15 cellular contexts compared by ENCODE assay signal in genomic region chr2:9033385-9034175, GRCh38. TPM values are rescaled to one million over a fixed set of nuclear protein-coding genes. Genes with fewer than 3 reads are reported as not detected.
A peak's percentile ranks its signal among the peaks of the same experiment; 100 is the strongest.
DNase-seq lines count a peak whose midpoint lies in the region; ATAC-seq and TF ChIP-seq lines count a peak whose summit lies in the region.
"Had no signal": no experiment of that assay in that cellular context is flagged by ENCODE, and none has a peak within 500 bp of the region (broad histone marks: within the 10 kb centered on the region; RNA-seq: fewer than 3 reads in every experiment).

No MANE protein-coding gene starts in this region.

- H3K4me1 ChIP-seq in BLaER1 (peaks cover 24% of the 10 kb centered on the region), GM23248 (ENCODE audit: insufficient read depth) (peaks cover 11% of the 10 kb centered on the region)
- H3K4me1 ChIP-seq: vagina had no signal

- H3K4me2 ChIP-seq in BLaER1 (peak overlapping the region; percentile 15; the same call in 1 of the 2 replicates), GM23248 (ENCODE audit: unreplicated experiment) (no peak overlapping the region)

- H3K4me3 ChIP-seq in BLaER1, result no peak overlapping the region
- H3K4me3 ChIP-seq in GM23248, result no peak overlapping the region
- H3K4me3 ChIP-seq in choroid plexus epithelial cell (ENCODE audit: low read depth, low read length), result no peak overlapping the region
- H3K4me3 ChIP-seq: vagina had no signal

- in situ Hi-C loops in GM23248 (cut with MboI), result no loop called here

- DNase-seq in GM23248, result peak; percentile 12
- peak; percentile 92 for DNase-seq in NCI-H82 (lab: John Stamatoyannopoulos, UW)
- DNase-seq in choroid plexus epithelial cell (ENCODE audit: low read depth), result peak; percentile 41
- DNase-seq in A172 (ENCODE audit: low spot score), result no peak
- no peak for DNase-seq in NCI-H2029 treated with DMSO at 0.1 percent for 48 hours (lab: John Stamatoyannopoulos, UW)
- DNase-seq in Right ventricle myocardium inferior (ENCODE audit: missing footprints), result no peak
- DNase-seq: activated naive CD4-positive, alpha-beta T cell treated with Interleukin-2 at 50 U/mL for 16 hours; foreskin keratinocyte; immature natural killer cell; NCI-H526; nucleus accumbens; stimulated activated naive CD8-positive, alpha-beta T cell treated with anti-CD3 and anti-CD28 coated beads, Interleukin-15, Interleukin-2, amounts not matched to agents 100 U/mL and 50 U/mL, for 24 hours had no signal

- H3K27me3 ChIP-seq in BLaER1 (no peaks in the 10 kb centered on the region), GM23248 (replicated peaks; ENCODE audit: insufficient read depth) (no peaks in the 10 kb centered on the region)
- H3K27me3 ChIP-seq: foreskin keratinocyte, vagina had no signal

- TF ChIP-seq CTCF in choroid plexus epithelial cell (conservative IDR thresholded peaks at IDR 0.05; ENCODE audit: low read depth, low read length), result no peak

- WGBS in GM23248 (ENCODE audit: low coverage in 1 of 2, low lambda C conversion rate in 2 of 2, missing lambda C conversion rate in 2 of 2), 2 experiments, result 59 to 65% methylated on average over 7 of the region's 7 CpGs

- H3K79me2 ChIP-seq in GM23248 (ENCODE audit: insufficient read depth), result no peaks in the 10 kb centered on the region

- H4K20me1 ChIP-seq in BLaER1, result no peaks in the 10 kb centered on the region
- H4K20me1 ChIP-seq in GM23248 (ENCODE audit: insufficient read depth), result no peaks in the 10 kb centered on the region

- H3K9ac ChIP-seq in BLaER1 (no peak overlapping the region), GM23248 (no peak overlapping the region)

- H3K27ac ChIP-seq in BLaER1 (no peak overlapping the region), GM23248 (no peak overlapping the region)
- H3K27ac ChIP-seq: foreskin keratinocyte, vagina had no signal

- H3K9me3 ChIP-seq in BLaER1 (peaks cover 6% of the 10 kb centered on the region; the same call in 1 of the 2 replicates), GM23248 (ENCODE audit: low read depth) (no peaks in the 10 kb centered on the region)
- H3K9me3 ChIP-seq: vagina had no signal

- H3K9me2 ChIP-seq in GM23248 (ENCODE audit: insufficient read depth), result no peaks in the 10 kb centered on the region

- no peaks in the 10 kb centered on the region for H3K36me3 ChIP-seq in BLaER1
- H3K36me3 ChIP-seq in GM23248 (ENCODE audit: low read depth), result no peaks in the 10 kb centered on the region
- H3K36me3 ChIP-seq: vagina had no signal

- intact Hi-C loops in Right ventricle myocardium inferior (cut with DNase I), result no loop called here

- ATAC-seq in HG02885 (IDR thresholded peaks at IDR 0.05; ENCODE audit: poor library complexity, unreplicated experiment), result no peak
- no peak for ATAC-seq in Right ventricle myocardium inferior
- ATAC-seq: foreskin keratinocyte; stimulated activated naive CD8-positive, alpha-beta T cell treated with anti-CD3 and anti-CD28 coated beads, Interleukin-15, Interleukin-2, amounts not matched to agents 100 U/mL and 50 U/mL, for 24 hours had no signal

- H3F3A ChIP-seq in GM23248 (ENCODE audit: insufficient read depth), result peaks cover 7% of the 10 kb centered on the region; the same call in 1 of the 2 replicates

- peak overlapping the region; percentile 29; the same call in 1 of the 2 replicates for H2AFZ ChIP-seq in GM23248

RNA-seq across cellular contexts. Expression of gene MBOAT2, which starts 30.1 kb away (rescaled TPM):
- total RNA-seq in GM23248 (2014; rRNA removed; shearing (Covaris generic)), result 87.4 and 116 TPM in 2 replicates
- polyA plus RNA-seq in GM23248 (2016; fragmentation: Nextera tagmentation; extraction: Ambion mirVana), result 103 and 107 TPM in 2 replicates
- 44.0 and 78.1 TPM in 2 replicates for total RNA-seq in A172 (2014; rRNA removed; shearing (Covaris generic))
- total RNA-seq in Right ventricle myocardium inferior, result 13.9 TPM

Comparison
In these comparisons a context has a peak if more than half of its experiments do, and no peak if none do; other contexts are left out.
1. DNase-seq: peak in GM23248 (single experiment), NCI-H82 (single experiment) and choroid plexus epithelial cell (single experiment); none in A172 (single experiment), NCI-H2029 treated with DMSO at 0.1 percent for 48 hours (single experiment) and Right ventricle myocardium inferior (single experiment).